ENCODE assay signal across 35 cellular contexts in the genomic region with DNA sequence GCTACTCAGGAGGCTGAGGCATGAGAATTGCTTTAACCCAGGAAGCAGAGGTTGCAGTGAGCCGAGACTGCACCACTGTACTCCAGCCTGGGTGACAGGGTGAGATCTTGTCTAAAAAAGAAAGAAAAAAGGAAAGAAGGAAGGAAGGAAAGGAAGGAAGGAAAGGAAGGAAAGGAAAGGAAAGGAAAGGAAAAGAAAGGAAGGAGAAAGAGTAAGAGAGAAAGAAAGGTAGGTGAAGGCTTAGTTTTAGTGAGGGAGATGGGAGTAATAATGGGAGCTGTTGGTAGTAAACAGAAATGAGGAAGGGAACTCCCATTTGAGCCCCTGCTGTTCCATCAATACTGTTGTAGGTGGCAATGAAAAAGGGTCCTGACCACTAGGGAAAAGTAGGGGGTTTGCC. TPM values are rescaled to one million over a fixed set of nuclear protein-coding genes. Genes with fewer than 3 reads are reported as not detected.
DNase-seq lines count a peak whose midpoint lies in the region; ATAC-seq and TF ChIP-seq lines count a peak whose summit lies in the region.
"Had no signal": no experiment of that assay in that cellular context is flagged by ENCODE, and none has a peak within 500 bp of the region (broad histone marks: within the 10 kb centered on the region; RNA-seq: fewer than 3 reads in every experiment).

No MANE protein-coding gene starts in this region.

- H3K36me3 Mint-ChIP-seq in central memory CD8-positive, alpha-beta T cell (ENCODE audit: insufficient read depth): peaks cover 2% of the 10 kb centered on the region
- no peaks in the 10 kb centered on the region for H3K36me3 Mint-ChIP-seq in stimulated activated effector memory CD8-positive, alpha-beta T cell treated with anti-CD3 and anti-CD28 coated beads, Interleukin-12 subunit alpha, Interleukin-12 subunit beta, amount 100 ng/mL, for 72 hours
- H3K36me3 Mint-ChIP-seq: CD4-positive, alpha-beta memory T cell; CD4-positive, CD25-positive, alpha-beta regulatory T cell; CD8-positive, alpha-beta memory T cell; CD8-positive, alpha-beta T cell had no signal

- H3K9me3 Mint-ChIP-seq in central memory CD8-positive, alpha-beta T cell: no peaks in the 10 kb centered on the region
- H3K9me3 Mint-ChIP-seq in stimulated activated effector memory CD8-positive, alpha-beta T cell treated with anti-CD3 and anti-CD28 coated beads, Interleukin-12 subunit alpha, Interleukin-12 subunit beta, amount 100 ng/mL, for 72 hours: no peaks in the 10 kb centered on the region
- H3K9me3 Mint-ChIP-seq: CD14-positive monocyte; CD4-positive, alpha-beta memory T cell; CD4-positive, alpha-beta T cell; CD4-positive, CD25-positive, alpha-beta regulatory T cell; CD8-positive, alpha-beta memory T cell; CD8-positive, alpha-beta T cell had no signal

- H3K36me3 ChIP-seq in HEK293 (ENCODE audit: control insufficient read depth in 2 of 2, insufficient read depth in 1 of 2, low read length in 2 of 2): no peaks in the 10 kb centered on the region
- no peaks in the 10 kb centered on the region for H3K36me3 ChIP-seq in effector memory CD4-positive, alpha-beta T cell (ENCODE audit: control insufficient read depth, insufficient read depth, low read length)
- H3K36me3 ChIP-seq in H7 (replicated peaks; ENCODE audit: control insufficient read depth, insufficient read depth, low read length): no peaks in the 10 kb centered on the region
- H3K36me3 ChIP-seq: BE2C; BLaER1; BLaER1 treated with 17β-estradiol and CSF1 and Interleukin-3, amounts not matched to agents 10 nM and 100 nM had no signal

- ATAC-seq in central memory CD8-positive, alpha-beta T cell (replicated peaks; ENCODE audit: extremely low read depth, poor library complexity, severe bottlenecking): no peak
- ATAC-seq in stimulated activated effector memory CD8-positive, alpha-beta T cell treated with anti-CD3 and anti-CD28 coated beads, Interleukin-12 subunit alpha, Interleukin-12 subunit beta, amount 100 ng/mL, for 72 hours: no peak
- ATAC-seq: A549; CD8-positive, alpha-beta T cell had no signal

- TF ChIP-seq CTCF in HEK293 (tag by site-specific recombination; IDR thresholded peaks at IDR 0.05): no peak

- H3K27ac ChIP-seq in HEK293 (ENCODE audit: extremely low read depth, low read depth, low read length): no peak overlapping the region
- H3K27ac ChIP-seq in effector memory CD4-positive, alpha-beta T cell (ENCODE audit: insufficient read depth, low read length, poor library complexity, severe bottlenecking): no peak overlapping the region
- H3K27ac ChIP-seq: 22Rv1; A549; BLaER1; BLaER1 treated with 17β-estradiol and CSF1 and Interleukin-3, amounts not matched to agents 10 nM and 100 nM; C4-2B had no signal

- no peaks in the 10 kb centered on the region for H3K27me3 Mint-ChIP-seq in central memory CD8-positive, alpha-beta T cell
- H3K27me3 Mint-ChIP-seq: CD4-positive, alpha-beta T cell; CD4-positive, CD25-positive, alpha-beta regulatory T cell had no signal

- H3K27ac Mint-ChIP-seq in central memory CD8-positive, alpha-beta T cell (ENCODE audit: low read depth): peak overlapping the region; percentile 44
- peak overlapping the region; percentile 7 for H3K27ac Mint-ChIP-seq in stimulated activated effector memory CD8-positive, alpha-beta T cell treated with anti-CD3 and anti-CD28 coated beads, Interleukin-12 subunit alpha, Interleukin-12 subunit beta, amount 100 ng/mL, for 72 hours
- H3K27ac Mint-ChIP-seq: B cell; CD4-positive, alpha-beta memory T cell; CD4-positive, alpha-beta T cell; CD4-positive, CD25-positive, alpha-beta regulatory T cell; CD8-positive, alpha-beta memory T cell; CD8-positive, alpha-beta T cell had no signal

- no peak for DNase-seq in central memory CD8-positive, alpha-beta T cell (ENCODE audit: low spot score in 2 of 2)
- no peak for DNase-seq in stimulated activated effector memory CD8-positive, alpha-beta T cell treated with anti-CD3 and anti-CD28 coated beads, Interleukin-12 subunit alpha, Interleukin-12 subunit beta, amount 100 ng/mL, for 72 hours (ENCODE audit: low spot score in 2 of 2)
- DNase-seq in HuH-7.5 (ENCODE audit: low spot score) (no peak), H7 (no peak)
- DNase-seq in effector memory CD4-positive, alpha-beta T cell: no peak
- DNase-seq: 8988T; ACHN; AML-193; BE2C; C1 segment of cervical spinal cord; Caco-2; Calu3; CD4-positive, alpha-beta memory T cell; CD4-positive, alpha-beta T cell; CD4-positive, CD25-positive, alpha-beta regulatory T cell; CD8-positive, alpha-beta memory T cell; CD8-positive, alpha-beta T cell; COR-L47; DMS 273 treated with DMSO at 0.1 percent for 48 hours; DMS153; DMS53; DMS79; DMS79 treated with DMSO at 0.1 percent for 48 hours; DND-41; EL had no signal

- H3K4me1 ChIP-seq in HEK293 (ENCODE audit: control insufficient read depth, insufficient read depth, low read length): peaks cover 5% of the 10 kb centered on the region; the same call in 1 of the 2 replicates
- H3K4me1 ChIP-seq in effector memory CD4-positive, alpha-beta T cell (ENCODE audit: control insufficient read depth, insufficient read depth, low read length, poor library complexity, severe bottlenecking): no peaks in the 10 kb centered on the region
- H3K4me1 ChIP-seq: BE2C; BLaER1; BLaER1 treated with 17β-estradiol and CSF1 and Interleukin-3, amounts not matched to agents 10 nM and 100 nM; Caco-2 had no signal

- no peaks in the 10 kb centered on the region for H3K27me3 ChIP-seq in effector memory CD4-positive, alpha-beta T cell (replicated peaks; ENCODE audit: control insufficient read depth, insufficient read depth, low read length, poor library complexity, severe bottlenecking)
- H3K27me3 ChIP-seq in H7 (ENCODE audit: control insufficient read depth, insufficient read depth, low read length): no peaks in the 10 kb centered on the region
- H3K27me3 ChIP-seq: BE2C; BLaER1; BLaER1 treated with 17β-estradiol and CSF1 and Interleukin-3, amounts not matched to agents 10 nM and 100 nM had no signal

- CTCF ChIA-PET in HEK293 (lab: Yijun Ruan, JAX): interaction anchor here (0.5 to 2.0 kb wide), 14 partner anchors 11 to 436 kb away, joined by 3 to 12 read pairs (median 3); no protein-coding TSS in a partner anchor

- no peaks in the 10 kb centered on the region for H3K4me1 Mint-ChIP-seq in central memory CD8-positive, alpha-beta T cell
- peaks cover 9% of the 10 kb centered on the region for H3K4me1 Mint-ChIP-seq in stimulated activated effector memory CD8-positive, alpha-beta T cell treated with anti-CD3 and anti-CD28 coated beads, Interleukin-12 subunit alpha, Interleukin-12 subunit beta, amount 100 ng/mL, for 72 hours
- H3K4me1 Mint-ChIP-seq: B cell; CD4-positive, alpha-beta memory T cell; CD4-positive, CD25-positive, alpha-beta regulatory T cell; CD8-positive, alpha-beta memory T cell had no signal

- POLR2A ChIA-PET in HEK293 (lab: Yijun Ruan, JAX): no interaction called here

- no peak overlapping the region for H3K4me3 ChIP-seq in HEK293 (ENCODE audit: low read depth, low read length)
- no peak overlapping the region for H3K4me3 ChIP-seq in effector memory CD4-positive, alpha-beta T cell (ENCODE audit: insufficient read depth, low read depth, low read length, poor library complexity, severe bottlenecking)
- no peak overlapping the region for H3K4me3 ChIP-seq in H7 (ENCODE audit: insufficient read depth, low read depth, low read length)
- H3K4me3 ChIP-seq: A549; BLaER1; BLaER1 treated with 17β-estradiol and CSF1 and Interleukin-3, amounts not matched to agents 10 nM and 100 nM had no signal

- no peaks in the 10 kb centered on the region for H3K9me3 ChIP-seq in HEK293 (ENCODE audit: control insufficient read depth, insufficient read depth, low read depth, low read length)
- no peaks in the 10 kb centered on the region for H3K9me3 ChIP-seq in effector memory CD4-positive, alpha-beta T cell (ENCODE audit: control insufficient read depth, low read length)
- H3K9me3 ChIP-seq: A549; BE2C; BLaER1; BLaER1 treated with 17β-estradiol and CSF1 and Interleukin-3, amounts not matched to agents 10 nM and 100 nM; Caco-2 had no signal

- H3K4me3 Mint-ChIP-seq in central memory CD8-positive, alpha-beta T cell: no peak overlapping the region
- no peak overlapping the region for H3K4me3 Mint-ChIP-seq in stimulated activated effector memory CD8-positive, alpha-beta T cell treated with anti-CD3 and anti-CD28 coated beads, Interleukin-12 subunit alpha, Interleukin-12 subunit beta, amount 100 ng/mL, for 72 hours
- H3K4me3 Mint-ChIP-seq: B cell; CD4-positive, alpha-beta memory T cell; CD4-positive, alpha-beta T cell; CD4-positive, CD25-positive, alpha-beta regulatory T cell; CD8-positive, alpha-beta memory T cell; CD8-positive, alpha-beta T cell had no signal

TF ChIP-seq in HEK293, 187 proteins besides CTCF, POLR2A, EP300 and RAD21 (continues in another document):
- peak; percentile 78; the same call in 1 of the 2 replicates for TF ChIP-seq ZNF266 (tag by site-specific recombination; IDR thresholded peaks at IDR 0.05; ENCODE audit: low read depth)
- TF ChIP-seq PRDM1 (tag by site-specific recombination; IDR thresholded peaks at IDR 0.05): peak; percentile 98
- TF ChIP-seq, protein P1, sequence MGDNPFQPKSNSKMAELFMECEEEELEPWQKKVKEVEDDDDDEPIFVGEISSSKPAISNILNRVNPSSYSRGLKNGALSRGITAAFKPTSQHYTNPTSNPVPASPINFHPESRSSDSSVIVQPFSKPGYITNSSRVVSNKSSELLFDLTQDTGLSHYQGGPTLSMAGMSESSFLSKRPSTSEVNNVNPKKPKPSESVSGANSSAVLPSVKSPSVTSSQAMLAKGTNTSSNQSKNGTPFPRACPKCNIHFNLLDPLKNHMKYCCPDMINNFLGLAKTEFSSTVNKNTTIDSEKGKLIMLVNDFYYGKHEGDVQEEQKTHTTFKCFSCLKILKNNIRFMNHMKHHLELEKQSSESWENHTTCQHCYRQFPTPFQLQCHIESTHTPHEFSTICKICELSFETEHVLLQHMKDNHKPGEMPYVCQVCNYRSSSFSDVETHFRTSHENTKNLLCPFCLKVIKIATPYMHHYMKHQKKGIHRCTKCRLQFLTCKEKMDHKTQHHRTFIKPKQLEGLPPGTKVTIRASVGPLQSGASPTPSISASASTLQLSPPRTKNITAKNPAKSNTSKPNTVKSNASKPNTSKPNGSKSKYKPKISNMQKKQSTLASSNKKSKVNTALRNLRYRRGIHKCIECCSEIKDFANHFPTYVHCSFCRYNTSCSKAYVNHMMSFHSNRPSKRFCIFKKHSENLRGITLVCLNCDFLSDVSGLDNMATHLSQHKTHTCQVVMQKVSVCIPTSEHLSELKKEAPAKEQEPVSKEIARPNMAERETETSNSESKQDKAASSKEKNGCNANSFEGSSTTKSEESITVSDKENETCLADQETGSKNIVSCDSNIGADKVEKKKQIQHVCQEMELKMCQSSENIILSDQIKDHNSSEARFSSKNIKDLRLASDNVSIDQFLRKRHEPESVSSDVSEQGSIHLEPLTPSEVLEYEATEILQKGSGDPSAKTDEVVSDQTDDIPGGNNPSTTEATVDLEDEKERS (tag by site-specific recombination; IDR thresholded peaks at IDR 0.05): no peak
- TF ChIP-seq GLI2 (tag by site-specific recombination; IDR thresholded peaks at IDR 0.05; ENCODE audit: borderline replicate concordance, low read depth): no peak
- TF ChIP-seq ZNF621 (tag by site-specific recombination; IDR thresholded peaks at IDR 0.05): no peak
- 0 out of 2 replicates have a peak, but pooled peaks have one; percentile 24 for TF ChIP-seq ZNF366 (tag by site-specific recombination; conservative IDR thresholded peaks at IDR 0.05)

RNA-seq across cellular contexts. Expression of gene SLC24A4, which starts 28.8 kb away (rescaled TPM):
- total RNA-seq in H7 (2014; rRNA removed; shearing (Covaris generic)): under 0.01 TPM in 1 of 2 replicates, not detected in the other
- total RNA-seq: A172; B cell; Caco-2; Calu3; CD4-positive, alpha-beta memory T cell; CD4-positive, CD25-positive, alpha-beta regulatory T cell; Daoy had no signal
